10 cellular contexts compared by ENCODE assay signal in the genomic region with DNA sequence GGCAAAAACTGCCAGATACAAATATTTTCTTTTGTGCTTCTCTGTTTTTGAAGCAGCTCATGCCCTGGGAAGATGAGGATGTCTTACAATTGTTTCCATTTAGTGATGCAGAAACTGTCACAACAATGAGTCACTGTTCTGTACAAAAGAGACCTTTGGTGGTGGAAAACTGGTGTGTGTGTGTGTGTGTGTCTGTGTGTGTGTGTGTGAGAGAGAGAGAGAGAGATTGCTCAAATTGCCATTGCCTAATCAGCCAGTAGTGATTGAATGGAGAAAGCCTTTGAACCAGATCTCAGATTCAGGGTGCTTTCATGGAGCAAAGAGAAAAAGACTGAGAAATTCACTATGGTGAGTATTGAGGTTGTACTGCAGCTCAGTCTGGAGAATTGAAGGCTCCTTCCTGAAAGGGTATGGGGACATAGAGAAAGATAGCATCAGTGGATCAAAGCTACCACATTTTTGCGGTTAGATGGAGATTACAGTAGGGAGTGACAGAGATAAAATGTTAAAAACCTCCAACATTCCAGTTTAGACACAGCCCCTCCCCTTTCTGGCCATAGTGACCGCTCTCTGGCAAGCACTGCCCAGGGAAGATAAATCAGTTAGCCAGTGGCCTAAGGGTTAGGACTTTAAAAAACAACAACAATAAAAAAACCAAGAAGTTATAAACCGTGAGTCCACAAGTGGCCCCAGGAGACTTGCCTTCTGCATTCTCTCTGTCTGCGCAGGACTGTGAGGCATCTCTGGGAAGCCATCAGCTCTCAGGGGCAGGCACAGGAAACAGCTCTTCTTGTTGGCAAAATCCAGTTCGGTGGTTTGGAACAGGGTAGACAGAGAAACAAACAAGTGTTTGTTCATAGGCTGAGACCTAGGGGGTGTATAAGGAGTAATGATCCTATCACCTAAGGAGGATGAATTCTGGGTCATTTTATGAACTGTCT.
DNase-seq lines count a peak whose midpoint lies in the region; ATAC-seq, FAIRE-seq and TF ChIP-seq lines count a peak whose summit lies in the region.
"Had no signal": no experiment of that assay in that cellular context is flagged by ENCODE, and none has a peak within 500 bp of the region (broad histone marks: within the 10 kb centered on the region; RNA-seq: fewer than 3 reads in every experiment).

No MANE protein-coding gene starts in this region.

- H3K4me3 ChIP-seq in HepG2 (replicated peaks in 1 of 3; ENCODE audit: insufficient read depth in 1 of 3, low read depth in 2 of 3, low read length in 3 of 3), result no peak overlapping the region
- H3K4me3 ChIP-seq in ascending aorta, result peak overlapping the region in 1 of 2 donors; percentile 1

- TF ChIP-seq CTCF in MCF 10A (IDR thresholded peaks at IDR 0.05; ENCODE audit: unreplicated experiment), result no peak
- no peak for TF ChIP-seq CTCF in HepG2 (CRISPR knock-in tag; IDR thresholded peaks at IDR 0.05)
- no peak for TF ChIP-seq CTCF in type B pancreatic cell (conservative IDR thresholded peaks at IDR 0.05)
- TF ChIP-seq CTCF in ascending aorta (IDR thresholded peaks at IDR 0.05), result no peak

- peak overlapping the region; percentile 3 for H3K27ac Mint-ChIP-seq in MCF 10A (ENCODE audit: low read depth, unreplicated experiment)
- peak overlapping the region; percentile 52 for H3K27ac Mint-ChIP-seq in type B pancreatic cell

- H3K4me1 ChIP-seq in HepG2 (ENCODE audit: insufficient read depth, low read length) (peaks cover 15% of the 10 kb centered on the region), ascending aorta (peaks cover 6 to 28% of the 10 kb centered on the region in 2 donors)
- H3K4me1 ChIP-seq: parathyroid adenoma had no signal

- ATAC-seq in HepG2, result peak; percentile 47
- no peak for ATAC-seq in GM18519 (IDR thresholded peaks at IDR 0.05; ENCODE audit: low FRiP score, unreplicated experiment)
- ATAC-seq in GM19397 (IDR thresholded peaks at IDR 0.05; ENCODE audit: unreplicated experiment), result no peak

- peaks cover 12% of the 10 kb centered on the region for H3K9me3 ChIP-seq in HepG2 (ENCODE audit: low read length)
- peaks cover 4 to 15% of the 10 kb centered on the region in 2 donors for H3K9me3 ChIP-seq in ascending aorta

- BruUV-seq in MCF 10A (replicated peaks; lab: Mats Ljungman, UMichigan), result no TSS peak
- no TSS peak for BruUV-seq in HepG2 (replicated peaks; lab: Mats Ljungman, UMichigan)

- POLR2A ChIA-PET in MCF 10A (lab: Yijun Ruan, JAX) (interaction anchor here (0.6 to 1.8 kb wide), 8 partner anchors 8 to 379 kb away, joined by 3 to 6 read pairs (median 4); no protein-coding TSS in a partner anchor), HepG2 (lab: Yijun Ruan, JAX) (interaction anchor here (0.7 kb wide), 1 partner anchor 1359 kb away, joined by 3 read pairs; no protein-coding TSS in a partner anchor)

- H3K27me3 Mint-ChIP-seq in MCF 10A (ENCODE audit: insufficient read depth, unreplicated experiment) (no peaks in the 10 kb centered on the region), type B pancreatic cell (peaks cover 10% of the 10 kb centered on the region)

- in situ Hi-C loops in HepG2 (cut with HindIII; ENCODE audit: extremely low pct_ligation_motif_present, low pct_unique_long_range_greater_than_20kb), result no loop called here

- H3K9ac ChIP-seq in HepG2 (ENCODE audit: insufficient read depth, low read depth, low read length), result no peak overlapping the region
- H3K9ac ChIP-seq: parathyroid adenoma had no signal

- peak; percentile 4 for FAIRE-seq in HepG2 (lab: Jason Lieb, UNC)

- H3K79me2 ChIP-seq in HepG2 (ENCODE audit: insufficient read depth, low read length), result no peaks in the 10 kb centered on the region
- H3K79me2 ChIP-seq: parathyroid adenoma had no signal

- intact Hi-C loops in MCF 10A (cut with micrococcal nuclease), result no loop called here
- intact Hi-C loops in HepG2 (cut with micrococcal nuclease; ENCODE audit: unreplicated experiment), result no loop called here
- intact Hi-C loops in ascending aorta (cut with DNase I), result no loop called here

- CTCF ChIA-PET in MCF 10A (lab: Yijun Ruan, JAX), result interaction anchor here (0.5 to 0.8 kb wide), 6 partner anchors 19 to 1084 kb away, joined by 3 to 6 read pairs (median 3); no protein-coding TSS in a partner anchor
- CTCF ChIA-PET in HepG2 (lab: Yijun Ruan, JAX; ENCODE audit: low intra/inter-chr PET ratio, low total read pairs), result no interaction called here

- H3K27me3 ChIP-seq in HepG2 (ENCODE audit: control insufficient read depth in 1 of 2, insufficient read depth in 2 of 2, low read length in 2 of 2), result 0 out of 5 replicates have a peak, but pooled peaks cover 0 to 2% of the 10 kb centered on the region in 2 experiments
- no peaks in the 10 kb centered on the region for H3K27me3 ChIP-seq in ascending aorta

- H3K36me3 ChIP-seq in HepG2 (replicated peaks in 1 of 2; ENCODE audit: control insufficient read depth in 1 of 2, insufficient read depth in 2 of 2, low read length in 2 of 2) (no peaks in the 10 kb centered on the region), ascending aorta (no peaks in the 10 kb centered on the region)

- TF ChIP-seq RAD21 in HepG2 (CRISPR knock-in tag; IDR thresholded peaks at IDR 0.05), result no peak

- 10% methylated on average over 5 of the region's 5 CpGs for WGBS in HepG2 (ENCODE audit: low lambda C conversion rate)

- H3K9me3 Mint-ChIP-seq in MCF 10A (ENCODE audit: unreplicated experiment) (peaks cover 19% of the 10 kb centered on the region), type B pancreatic cell (peaks cover 6% of the 10 kb centered on the region)

- TF ChIP-seq POLR2A in HepG2 (IDR thresholded peaks at IDR 0.05; ENCODE audit: insufficient read depth in 1 of 2, low read depth in 2 of 2, low read length in 2 of 2), result no peak

- H3K27ac ChIP-seq in HepG2 (ENCODE audit: extremely low read length, insufficient read depth, low read length), result no peak overlapping the region
- peak overlapping the region in 1 of 2 donors; percentile 67 for H3K27ac ChIP-seq in ascending aorta
- H3K27ac ChIP-seq: 22Rv1, parathyroid adenoma had no signal

- peaks cover 20% of the 10 kb centered on the region for H3K4me1 Mint-ChIP-seq in MCF 10A (ENCODE audit: insufficient read depth, unreplicated experiment)
- peaks cover 14% of the 10 kb centered on the region for H3K4me1 Mint-ChIP-seq in type B pancreatic cell (ENCODE audit: unreplicated experiment)

- H3K4me2 ChIP-seq in HepG2 (ENCODE audit: low read depth, low read length), result no peak overlapping the region

- TF ChIP-seq EP300 in HepG2 (IDR thresholded peaks at IDR 0.05; ENCODE audit: low read depth in 2 of 2, low read length in 2 of 2) (peak in 1 of 2 experiments; percentile 31; a peak in 1 of 4 replicates), HepG2 (CRISPR knock-in tag; IDR thresholded peaks at IDR 0.05; ENCODE audit: borderline replicate concordance) (no peak)

- H4K20me1 ChIP-seq in HepG2 (ENCODE audit: insufficient read depth, low read length), result no peaks in the 10 kb centered on the region

- DNase-seq in DMS153 (lab: John Stamatoyannopoulos, UW) (peak; percentile 28), DMS153 treated with DMSO at 0.1 percent for 48 hours (lab: John Stamatoyannopoulos, UW; ENCODE audit: unreplicated experiment) (no peak), MCF 10A (ENCODE audit: unreplicated experiment) (peak; percentile 82), HepG2 (ENCODE audit: low spot score) (peak; percentile 91), type B pancreatic cell (ENCODE audit: extremely low spot score, unreplicated experiment) (no peak), ascending aorta (ENCODE audit: low spot score in 2 of 2) (no peak)

- H3K4me3 Mint-ChIP-seq in MCF 10A (ENCODE audit: unreplicated experiment) (no peak overlapping the region), type B pancreatic cell (peak overlapping the region; percentile 16)

- no peak overlapping the region for H2AFZ ChIP-seq in HepG2 (ENCODE audit: low read length)
- H2AFZ ChIP-seq: parathyroid adenoma had no signal

- no peaks in the 10 kb centered on the region for H3K36me3 Mint-ChIP-seq in MCF 10A (ENCODE audit: insufficient read depth, unreplicated experiment)
- no peaks in the 10 kb centered on the region for H3K36me3 Mint-ChIP-seq in type B pancreatic cell

TF ChIP-seq in HepG2, 621 proteins besides CTCF, POLR2A, EP300 and RAD21:
- TF ChIP-seq POLR2G (IDR thresholded peaks at IDR 0.05; ENCODE audit: low read depth, low read length) (no peak), SP5 (CRISPR knock-in tag; IDR thresholded peaks at IDR 0.05; ENCODE audit: borderline replicate concordance, low read depth) (peak; percentile 30; the same call in 1 of the 2 replicates), CBFB (CRISPR knock-in tag; IDR thresholded peaks at IDR 0.05) (peak; percentile 99), NCOA2 (CRISPR knock-in tag; IDR thresholded peaks at IDR 0.05) (peak; percentile 19; the same call in 1 of the 2 replicates), TCF7 (IDR thresholded peaks at IDR 0.05; ENCODE audit: low read depth) (peak; percentile 56; the same call in 1 of the 2 replicates), UBTF (CRISPR knock-in tag; IDR thresholded peaks at IDR 0.05) (no peak), TCF7L2 (IDR thresholded peaks at IDR 0.05; ENCODE audit: low read depth, low read length) (peak; percentile 58; the same call in 1 of the 2 replicates), SOX13 (IDR thresholded peaks at IDR 0.05) (no peak), SOX13 (CRISPR knock-in tag; conservative IDR thresholded peaks at IDR 0.05 in 1 of 2, IDR thresholded peaks at IDR 0.05 in 1 of 2) (0 out of 4 replicates have a peak, but pooled peaks of 1 of the 2 experiments have one; percentile 3)

Comparison
In these comparisons a context has a peak if more than half of its experiments do, and no peak if none do; other contexts are left out.
1. DNase-seq: peak in DMS153 (single experiment), MCF 10A (single experiment) and HepG2 (single experiment); none in DMS153 treated with DMSO at 0.1 percent for 48 hours (single experiment), type B pancreatic cell (single experiment) and ascending aorta (0 of 2).